11 cellular contexts compared by ENCODE assay signal in the genomic region with DNA sequence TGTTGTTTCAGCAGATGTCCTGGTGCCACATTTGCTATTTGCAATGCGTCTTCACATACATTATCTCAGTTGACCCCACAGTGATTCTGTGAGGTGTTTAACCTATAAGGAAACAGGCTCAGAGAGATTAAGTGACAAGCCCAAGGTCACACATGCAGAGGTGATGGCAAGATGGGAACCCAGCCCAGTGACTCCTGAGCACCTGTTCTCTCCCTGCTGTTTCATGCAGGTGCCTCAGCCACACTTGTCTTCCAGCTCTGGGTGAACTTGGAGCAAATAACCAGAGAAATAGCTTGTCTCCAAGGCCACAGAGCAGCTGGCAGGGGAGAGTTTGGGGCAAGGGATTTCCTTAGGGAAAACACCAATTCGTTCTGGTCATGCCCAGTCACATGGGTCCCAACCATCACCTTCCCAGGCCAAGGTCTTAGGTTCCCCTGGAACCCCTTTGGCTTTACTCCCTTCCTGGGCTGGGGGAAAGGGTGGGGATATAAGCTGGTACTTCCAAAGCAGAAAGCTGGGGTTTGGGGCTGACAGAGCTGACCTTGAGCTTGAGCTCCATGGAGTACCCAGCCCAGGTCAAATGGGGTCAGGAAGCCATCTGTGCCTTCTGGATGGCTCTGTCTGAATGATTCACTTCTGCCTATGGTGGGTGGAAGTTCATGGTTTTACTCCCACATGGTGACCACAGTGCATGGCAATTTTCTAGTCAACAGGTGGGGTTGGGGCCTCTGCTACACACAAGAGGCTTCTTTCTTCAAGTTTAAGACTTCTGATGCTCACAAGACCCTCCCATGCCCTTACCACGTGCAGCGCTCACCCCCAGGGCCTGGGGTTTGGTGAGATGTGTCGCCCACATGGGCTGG. TPM values are rescaled to one million over a fixed set of nuclear protein-coding genes. Genes with fewer than 3 reads are reported as not detected.
DNase-seq lines count a peak whose midpoint lies in the region; ATAC-seq, FAIRE-seq and TF ChIP-seq lines count a peak whose summit lies in the region.
"Had no signal": no experiment of that assay in that cellular context is flagged by ENCODE, and none has a peak within 500 bp of the region (broad histone marks: within the 10 kb centered on the region; RNA-seq: fewer than 3 reads in every experiment).

No MANE protein-coding gene starts in this region.

- no peak for TF ChIP-seq EP300 in HepG2 (IDR thresholded peaks at IDR 0.05; ENCODE audit: low read depth in 2 of 2, low read length in 2 of 2)
- no peak for TF ChIP-seq EP300 in HepG2 (CRISPR knock-in tag; IDR thresholded peaks at IDR 0.05; ENCODE audit: borderline replicate concordance)

- no peaks in the 10 kb centered on the region for H4K20me1 ChIP-seq in HepG2 (ENCODE audit: insufficient read depth, low read length)

- DNase-seq in HepG2 (ENCODE audit: low spot score) = no peak
- no peak for DNase-seq in right lobe of liver
- peak; percentile 41 for DNase-seq in NCI-H69 (lab: John Stamatoyannopoulos, UW)
- peak; percentile 61 for DNase-seq in amniotic epithelial cell (ENCODE audit: low read depth)
- no peak for DNase-seq in natural killer cell treated with Interleukin-12 subunit alpha and Interleukin-12 subunit beta and Interleukin-15 and Interleukin-18, amount 100 ng/mL, for 72 hours (ENCODE audit: low spot score)
- no peak for DNase-seq in HT-29 (ENCODE audit: low spot score)
- no peak for DNase-seq in lower leg skin (ENCODE audit: low spot score in 2 of 2)
- DNase-seq: NCI-H1048 had no signal

- CTCF ChIA-PET in HepG2 (lab: Yijun Ruan, JAX; ENCODE audit: low intra/inter-chr PET ratio, low total read pairs) = no interaction called here

- H3K36me3 ChIP-seq in HepG2 (replicated peaks in 1 of 2; ENCODE audit: control insufficient read depth in 1 of 2, insufficient read depth in 2 of 2, low read length in 2 of 2) = no peaks in the 10 kb centered on the region; a peak in 1 of 5 replicates
- peaks cover 0 to 5% (median 0%) of the 10 kb centered on the region in 4 donors for H3K36me3 ChIP-seq in right lobe of liver

- no peak overlapping the region for H2AFZ ChIP-seq in HepG2 (ENCODE audit: low read length)

- H3K27me3 ChIP-seq in HepG2 (ENCODE audit: control insufficient read depth in 1 of 2, insufficient read depth in 2 of 2, low read length in 2 of 2) (no peaks in the 10 kb centered on the region), right lobe of liver (no peaks in the 10 kb centered on the region)

- H3K9ac ChIP-seq in HepG2 (ENCODE audit: insufficient read depth, low read depth, low read length) = no peak overlapping the region

- H3K79me2 ChIP-seq in HepG2 (ENCODE audit: insufficient read depth, low read length) = no peaks in the 10 kb centered on the region

- no peak overlapping the region for H3K4me3 Mint-ChIP-seq in natural killer cell treated with Interleukin-12 subunit alpha and Interleukin-12 subunit beta and Interleukin-15 and Interleukin-18, amount 100 ng/mL, for 72 hours

- no TSS peak for BruUV-seq in HepG2 (replicated peaks; lab: Mats Ljungman, UMichigan)

- POLR2A ChIA-PET in HepG2 (lab: Yijun Ruan, JAX) = no interaction called here

- H3K4me1 ChIP-seq in HepG2 (ENCODE audit: insufficient read depth, low read length) (peaks cover 39% of the 10 kb centered on the region), right lobe of liver (peaks cover 0 to 25% (median 11%) of the 10 kb centered on the region in 4 donors)

- H3K9me3 ChIP-seq in HepG2 (ENCODE audit: low read length) (no peaks in the 10 kb centered on the region), right lobe of liver (no peaks in the 10 kb centered on the region)

- FAIRE-seq in HepG2 (lab: Jason Lieb, UNC) = no peak
- FAIRE-seq: endometrium had no signal

- no peaks in the 10 kb centered on the region for H3K36me3 Mint-ChIP-seq in natural killer cell treated with Interleukin-12 subunit alpha and Interleukin-12 subunit beta and Interleukin-15 and Interleukin-18, amount 100 ng/mL, for 72 hours

- peak overlapping the region in 1 of 2 donors; percentile 49 for H3K27ac Mint-ChIP-seq in natural killer cell treated with Interleukin-12 subunit alpha and Interleukin-12 subunit beta and Interleukin-15 and Interleukin-18, amount 100 ng/mL, for 72 hours

- H3K27ac ChIP-seq in HepG2 (ENCODE audit: extremely low read length, insufficient read depth, low read length) = no peak overlapping the region
- no peak overlapping the region for H3K27ac ChIP-seq in right lobe of liver

- peaks cover 33% of the 10 kb centered on the region in 2 donors for H3K4me1 Mint-ChIP-seq in natural killer cell treated with Interleukin-12 subunit alpha and Interleukin-12 subunit beta and Interleukin-15 and Interleukin-18, amount 100 ng/mL, for 72 hours (ENCODE audit: low read depth in 2 of 2)

- no peak overlapping the region for H3K4me2 ChIP-seq in HepG2 (ENCODE audit: low read depth, low read length)

- TF ChIP-seq RAD21 in HepG2 (CRISPR knock-in tag; IDR thresholded peaks at IDR 0.05) = no peak

- 94% methylated on average over 5 of the region's 5 CpGs for WGBS in HepG2 (ENCODE audit: low lambda C conversion rate)
- 70% methylated on average over 2 of the region's 5 CpGs for WGBS in right lobe of liver (ENCODE audit: insufficient coverage, low coverage, low lambda C conversion rate, missing lambda C conversion rate)
- WGBS in lower leg skin, 2 donors = 80 to 82% methylated on average over 5 of the region's 5 CpGs

- no peaks in the 10 kb centered on the region for H3K27me3 Mint-ChIP-seq in natural killer cell treated with Interleukin-12 subunit alpha and Interleukin-12 subunit beta and Interleukin-15 and Interleukin-18, amount 100 ng/mL, for 72 hours

- TF ChIP-seq CTCF in HepG2 (CRISPR knock-in tag; IDR thresholded peaks at IDR 0.05) = no peak
- no peak for TF ChIP-seq CTCF in right lobe of liver (IDR thresholded peaks at IDR 0.05)
- TF ChIP-seq CTCF in lower leg skin (IDR thresholded peaks at IDR 0.05) = no peak

- no peak overlapping the region for H3K4me3 ChIP-seq in HepG2 (replicated peaks in 1 of 3; ENCODE audit: insufficient read depth in 1 of 3, low read depth in 2 of 3, low read length in 3 of 3)
- H3K4me3 ChIP-seq in right lobe of liver = no peak overlapping the region
- no peak overlapping the region for H3K4me3 ChIP-seq in lower leg skin (ENCODE audit: low read depth, poor library complexity, severe bottlenecking)
- H3K4me3 ChIP-seq: lung had no signal

- intact Hi-C loops in HepG2 (cut with micrococcal nuclease; ENCODE audit: unreplicated experiment) = no loop called here
- intact Hi-C loops in right lobe of liver (cut with DNase I) = no loop called here
- intact Hi-C loops in lower leg skin (cut with DNase I; ENCODE audit: low total_unique reads) = no loop called here

- TF ChIP-seq POLR2A in HepG2 (IDR thresholded peaks at IDR 0.05; ENCODE audit: insufficient read depth in 1 of 2, low read depth in 2 of 2, low read length in 2 of 2) (no peak), right lobe of liver (IDR thresholded peaks at IDR 0.05) (no peak), lower leg skin (IDR thresholded peaks at IDR 0.05) (no peak)

- H3K9me3 Mint-ChIP-seq in natural killer cell treated with Interleukin-12 subunit alpha and Interleukin-12 subunit beta and Interleukin-15 and Interleukin-18, amount 100 ng/mL, for 72 hours = no peaks in the 10 kb centered on the region

- ATAC-seq in HepG2 = peak; percentile 16; the same call in 1 of the 3 replicates
- no peak for ATAC-seq in right lobe of liver
- no peak for ATAC-seq in natural killer cell treated with Interleukin-12 subunit alpha and Interleukin-12 subunit beta and Interleukin-15 and Interleukin-18, amount 100 ng/mL, for 72 hours
- no peak for ATAC-seq in GM18498 (IDR thresholded peaks at IDR 0.05; ENCODE audit: unreplicated experiment)

- in situ Hi-C loops in HepG2 (cut with HindIII; ENCODE audit: extremely low pct_ligation_motif_present, low pct_unique_long_range_greater_than_20kb) = no loop called here

TF ChIP-seq in HepG2, 621 proteins besides CTCF, POLR2A, EP300 and RAD21 (continues in another document):
- TF ChIP-seq RARA (CRISPR knock-in tag; IDR thresholded peaks at IDR 0.05) = peak; percentile 69; the same call in 1 of the 2 replicates

RNA-seq across cellular contexts. Expression of a gene that starts 22.4 kb away (rescaled TPM):
- 15.0 and 26.0 TPM in 2 replicates for total RNA-seq in HepG2 (2016; rRNA removed; fragmentation: Illumina TruSeq; extraction: Trizol)
- total RNA-seq in HepG2 (2016; cell fraction: cytosol; rRNA removed; fragmentation: Illumina TruSeq; extraction: Trizol; ENCODE audit: low read depth) = 3.6 and 5.6 TPM in 2 replicates
- total RNA-seq in HepG2 (2016; cell fraction: insoluble cytoplasmic fraction; rRNA removed; fragmentation: Illumina TruSeq; extraction: Trizol) = 14.4 and 27.2 TPM in 2 replicates
- 9.5 and 11.4 TPM in 2 replicates for total RNA-seq in HepG2 (2016; cell fraction: membrane; rRNA removed; fragmentation: Illumina TruSeq; extraction: Trizol)
- total RNA-seq in HepG2 (2016; cell fraction: nucleus; rRNA removed; fragmentation: Illumina TruSeq; extraction: Trizol) = 31.9 and 35.6 TPM in 2 replicates
- 38.0 and 46.9 TPM in 2 replicates for polyA plus RNA-seq in HepG2 (2011; rRNA removed)
- 32.6 and 40.5 TPM in 2 replicates for polyA plus RNA-seq in HepG2 (2011; cell fraction: cytosol; rRNA removed)
- 25.6 and 27.7 TPM in 2 replicates for polyA plus RNA-seq in HepG2 (2011; cell fraction: nucleus; rRNA removed)
- 28.9 and 34.2 TPM in 2 replicates for polyA plus RNA-seq in HepG2 (2012)
- polyA plus RNA-seq in HepG2 (2016; cell fraction: cytosol; fragmentation: Illumina TruSeq; extraction: Trizol; ENCODE audit: low read depth) = 9.2 and 9.9 TPM in 2 replicates
- 20.8 and 21.9 TPM in 2 replicates for polyA plus RNA-seq in HepG2 (2016; cell fraction: insoluble cytoplasmic fraction; fragmentation: Illumina TruSeq; extraction: Trizol; ENCODE audit: low read depth)
- polyA plus RNA-seq in HepG2 (2016; cell fraction: membrane; fragmentation: Illumina TruSeq; extraction: Trizol; ENCODE audit: low read depth) = 13.3 and 17.3 TPM in 2 replicates
- 46.6 and 49.7 TPM in 2 replicates for polyA plus RNA-seq in HepG2 (2016; cell fraction: nucleus; fragmentation: Illumina TruSeq; extraction: Trizol; ENCODE audit: insufficient read depth, low read depth)
- 66.7 TPM in 1 of 2 replicates, not detected in the other for polyA minus RNA-seq in HepG2 (2011; rRNA and poly(A)+ RNA removed; ENCODE audit: low replicate concordance)
- 17.8 and 19.8 TPM in 2 replicates for polyA minus RNA-seq in HepG2 (2011; cell fraction: cytosol; rRNA and poly(A)+ RNA removed)
- 21.2 and 25.1 TPM in 2 replicates for polyA minus RNA-seq in HepG2 (2011; cell fraction: nucleus; rRNA and poly(A)+ RNA removed)
- 100 to 1,000 TPM in 2 of 6 experiments, 10 to 100 TPM in 4; 31.1 to 213 (median 86.1) TPM for total RNA-seq in right lobe of liver
- 1 to 10 TPM in 1 of 2 donors, under 1 TPM in 1; 0.69 to 1.5 TPM for total RNA-seq in natural killer cell treated with Interleukin-12 subunit alpha and Interleukin-12 subunit beta and Interleukin-15 and Interleukin-18, amount 100 ng/mL, for 72 hours
- not detected in 2 replicates for total RNA-seq in HT-29 (2014; rRNA removed; shearing (Covaris generic))
- total RNA-seq in lower leg skin = under 1 TPM in 2 of 4 donors, not detected in 2; 0.13 to 0.71 TPM

Comparison
In these comparisons a context has a peak if more than half of its experiments do, and no peak if none do; other contexts are left out.
1. DNase-seq: peak in NCI-H69 (single experiment) and amniotic epithelial cell (single experiment); none in HepG2 (single experiment), right lobe of liver (0 of 3), natural killer cell treated with Interleukin-12 subunit alpha and Interleukin-12 subunit beta and Interleukin-15 and Interleukin-18, amount 100 ng/mL, for 72 hours (single experiment), HT-29 (single experiment) and lower leg skin (0 of 2).